ENCODE assay signal across 1 cellular context in the genomic region with DNA sequence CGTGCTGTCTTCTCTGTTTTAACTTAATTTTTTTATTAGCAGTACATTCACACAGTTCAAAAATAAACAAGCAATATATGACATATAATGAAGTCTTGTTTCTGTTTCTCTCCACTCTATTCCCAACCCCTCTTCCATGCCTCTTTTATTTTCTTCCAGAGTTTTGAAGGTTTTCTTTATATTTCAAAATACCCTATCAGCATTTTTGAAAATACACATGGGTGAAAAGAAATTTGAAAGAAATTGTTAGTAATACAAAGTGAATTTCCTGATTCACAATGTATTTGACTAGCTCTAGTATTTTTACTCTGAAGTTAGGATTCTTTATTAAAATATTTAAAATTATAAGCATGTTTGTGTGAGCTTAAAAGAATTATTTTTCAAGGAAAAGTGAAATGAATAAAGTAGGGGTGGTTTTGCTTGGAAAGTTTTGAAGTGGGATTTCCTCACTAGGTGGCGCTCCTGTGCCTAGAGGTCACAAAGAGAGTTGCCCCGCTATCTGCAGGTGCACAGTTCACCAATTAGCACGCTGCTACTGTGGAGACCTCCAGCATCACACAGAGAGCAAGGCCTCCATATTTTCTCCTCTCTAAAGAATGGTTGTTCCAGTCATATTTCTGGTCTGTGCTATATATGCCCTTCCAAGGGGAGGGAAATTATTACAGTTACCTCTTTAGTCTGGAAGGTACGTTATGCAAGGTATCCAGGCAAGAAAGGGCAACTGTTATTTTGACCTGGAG.
TF ChIP-seq lines count a peak whose summit lies in the region.

No MANE protein-coding gene starts in this region.

TF ChIP-seq in HEK293, 187 proteins besides CTCF, POLR2A, EP300 and RAD21 (continued from another document):
- TF ChIP-seq, protein P1, sequence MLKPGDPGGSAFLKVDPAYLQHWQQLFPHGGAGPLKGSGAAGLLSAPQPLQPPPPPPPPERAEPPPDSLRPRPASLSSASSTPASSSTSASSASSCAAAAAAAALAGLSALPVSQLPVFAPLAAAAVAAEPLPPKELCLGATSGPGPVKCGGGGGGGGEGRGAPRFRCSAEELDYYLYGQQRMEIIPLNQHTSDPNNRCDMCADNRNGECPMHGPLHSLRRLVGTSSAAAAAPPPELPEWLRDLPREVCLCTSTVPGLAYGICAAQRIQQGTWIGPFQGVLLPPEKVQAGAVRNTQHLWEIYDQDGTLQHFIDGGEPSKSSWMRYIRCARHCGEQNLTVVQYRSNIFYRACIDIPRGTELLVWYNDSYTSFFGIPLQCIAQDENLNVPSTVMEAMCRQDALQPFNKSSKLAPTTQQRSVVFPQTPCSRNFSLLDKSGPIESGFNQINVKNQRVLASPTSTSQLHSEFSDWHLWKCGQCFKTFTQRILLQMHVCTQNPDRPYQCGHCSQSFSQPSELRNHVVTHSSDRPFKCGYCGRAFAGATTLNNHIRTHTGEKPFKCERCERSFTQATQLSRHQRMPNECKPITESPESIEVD (tag by site-specific recombination; IDR thresholded peaks at IDR 0.05), result no peak
